17 cellular contexts compared by ENCODE assay signal in the genomic region with DNA sequence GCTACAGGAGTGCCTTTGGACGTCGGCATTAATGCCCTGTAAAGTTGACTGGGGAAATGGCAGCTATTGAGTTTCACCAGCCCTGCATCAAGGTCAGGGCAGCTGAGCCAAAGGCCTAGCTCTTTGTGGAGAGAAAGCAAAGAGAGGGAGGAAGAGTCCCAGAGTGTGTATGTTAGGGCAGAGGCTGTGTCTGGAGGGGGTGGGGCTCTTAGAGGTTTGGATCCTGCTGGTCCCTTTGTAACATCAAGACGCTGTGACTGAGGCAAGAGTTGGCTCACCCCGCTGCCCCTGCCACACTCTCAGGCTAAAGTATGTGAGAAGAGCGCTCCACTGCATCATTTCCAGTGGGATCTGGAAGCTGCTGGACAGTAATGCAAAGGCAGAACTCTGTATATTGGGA. TPM values are rescaled to one million over a fixed set of nuclear protein-coding genes. Genes with fewer than 3 reads are reported as not detected.
DNase-seq lines count a peak whose midpoint lies in the region; ATAC-seq and TF ChIP-seq lines count a peak whose summit lies in the region.
"Had no signal": no experiment of that assay in that cellular context is flagged by ENCODE, and none has a peak within 500 bp of the region (broad histone marks: within the 10 kb centered on the region; RNA-seq: fewer than 3 reads in every experiment).

No MANE protein-coding gene starts in this region.

- peaks cover 0 to 44% of the 10 kb centered on the region in 2 donors for H3K4me1 ChIP-seq in right atrium auricular region
- H3K4me1 ChIP-seq in gastrocnemius medialis, result peaks cover 66 to 67% of the 10 kb centered on the region in 2 donors
- H3K4me1 ChIP-seq: HAP-1 had no signal

- peak overlapping the region; percentile 71 to 77 for H3K27ac ChIP-seq in right atrium auricular region
- H3K27ac ChIP-seq in gastrocnemius medialis, result peak overlapping the region; percentile 82 to 98 (median 96)
- no peak overlapping the region for H3K27ac ChIP-seq in RWPE1

- POLR2A ChIA-PET in RWPE1 (lab: Yijun Ruan, JAX; ENCODE audit: low non-redundant PET), result no interaction called here

- TF ChIP-seq POLR2A in gastrocnemius medialis (IDR thresholded peaks at IDR 0.05), result no peak

- ATAC-seq in Right ventricle myocardium superior (ENCODE audit: poor library complexity), result peak; percentile 16
- peak; percentile 48 to 74 for ATAC-seq in gastrocnemius medialis
- no peak for ATAC-seq in GM18870 (IDR thresholded peaks at IDR 0.05; ENCODE audit: unreplicated experiment)
- no peak for ATAC-seq in GM19397 (IDR thresholded peaks at IDR 0.05; ENCODE audit: unreplicated experiment)
- ATAC-seq: Panc1 had no signal

- CTCF ChIA-PET in RWPE1 (lab: Yijun Ruan, JAX), result interaction anchor here (0.6 kb wide), 1 partner anchor 370 kb away, joined by 4 read pairs; no protein-coding TSS in a partner anchor

- H3K9me3 ChIP-seq in right atrium auricular region (peaks cover 0 to 7% of the 10 kb centered on the region in 2 donors), gastrocnemius medialis (no peaks in the 10 kb centered on the region)
- H3K9me3 ChIP-seq: HAP-1 had no signal

- H3K27me3 ChIP-seq in right atrium auricular region, result no peaks in the 10 kb centered on the region
- no peaks in the 10 kb centered on the region for H3K27me3 ChIP-seq in gastrocnemius medialis

- intact Hi-C loops in Right ventricle myocardium superior (cut with DNase I), result no loop called here
- intact Hi-C loops in gastrocnemius medialis (cut with DNase I; ENCODE audit: low total_unique reads), result loop anchor here (5.0 kb wide), 2 partner anchors 33 to 57 kb away; a partner anchor contains a TSS

- in situ Hi-C loops in gastrocnemius medialis (cut with MboI; ENCODE audit: low sequenced_read_pairs in 4 of 4), result no loop called here

- TF ChIP-seq CTCF in right atrium auricular region (IDR thresholded peaks at IDR 0.05), result no peak
- no peak for TF ChIP-seq CTCF in gastrocnemius medialis (IDR thresholded peaks at IDR 0.05 in 4 of 5, conservative IDR thresholded peaks at IDR 0.05 in 1 of 5)
- TF ChIP-seq CTCF in RWPE1 (conservative IDR thresholded peaks at IDR 0.05; ENCODE audit: low read depth), result no peak

- H3K4me3 ChIP-seq in right atrium auricular region (no peak overlapping the region), gastrocnemius medialis (no peak overlapping the region)
- H3K4me3 ChIP-seq: HAP-1 had no signal

- H3K36me3 ChIP-seq in right atrium auricular region, result peaks cover 36% of the 10 kb centered on the region
- H3K36me3 ChIP-seq in gastrocnemius medialis, result peaks cover 0 to 6% of the 10 kb centered on the region in 2 donors
- H3K36me3 ChIP-seq: HAP-1 had no signal

- DNase-seq in Right ventricle myocardium superior (no peak), right atrium auricular region (ENCODE audit: low spot score) (no peak), gastrocnemius medialis (peak; percentile 64 to 93), RWPE1 (ENCODE audit: low spot score) (no peak), pons (ENCODE audit: low spot score) (no peak)
- DNase-seq: CD4-positive, CD25-positive, alpha-beta regulatory T cell; DMS79; NCI-H1105; NCI-H1694 treated with DMSO at 0.1 percent for 48 hours; NCI-H2107; NCI-H524 treated with DMSO at 0.1 percent for 48 hours; SHP77 had no signal

RNA-seq across cellular contexts. Expression of a gene that starts 34.3 kb away (rescaled TPM):
- total RNA-seq in Right ventricle myocardium superior (192 TPM), right atrium auricular region (100 to 1,000 TPM; 118 to 122 TPM), gastrocnemius medialis (100 to 1,000 TPM in 3 of 4 donors, 10 to 100 TPM in 1; 82.3 to 202 (median 175) TPM)
- total RNA-seq: LHCN-M2 had no signal

Comparison
In these comparisons a context has a peak if more than half of its experiments do, and no peak if none do; other contexts are left out.
1. ATAC-seq: peak in Right ventricle myocardium superior (single experiment) and gastrocnemius medialis (2 of 2); none in GM18870 (single experiment) and GM19397 (single experiment).
2. DNase-seq: peak in gastrocnemius medialis (2 of 2); none in Right ventricle myocardium superior (single experiment), right atrium auricular region (single experiment), RWPE1 (single experiment) and pons (single experiment).